Comparison of ENCODE assay signal across 1 cellular context in the genomic region with DNA sequence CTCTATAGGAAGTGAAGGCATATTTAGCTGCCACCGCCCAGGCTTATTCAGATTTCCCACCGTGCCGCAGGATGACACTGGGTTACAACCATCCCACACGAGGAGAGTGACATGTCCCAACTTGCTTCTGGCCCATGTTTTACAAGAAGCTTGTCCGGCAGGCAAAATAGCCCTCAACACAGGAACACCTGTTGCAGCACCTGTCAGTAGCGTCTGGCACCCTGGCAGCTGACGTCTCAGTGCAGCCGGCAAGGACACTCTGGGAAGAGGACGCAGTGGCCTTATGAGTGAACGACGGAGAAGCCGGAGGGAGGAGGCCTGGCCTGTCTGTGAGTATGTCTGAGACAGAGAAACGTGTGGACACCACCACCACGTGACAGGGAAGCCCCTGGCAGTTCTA.
TF ChIP-seq lines count a peak whose summit lies in the region.

No MANE protein-coding gene starts in this region.

TF ChIP-seq in K562, 482 proteins besides CTCF, POLR2A, EP300 and RAD21 (continued from another document):
- TF ChIP-seq, protein P1, sequence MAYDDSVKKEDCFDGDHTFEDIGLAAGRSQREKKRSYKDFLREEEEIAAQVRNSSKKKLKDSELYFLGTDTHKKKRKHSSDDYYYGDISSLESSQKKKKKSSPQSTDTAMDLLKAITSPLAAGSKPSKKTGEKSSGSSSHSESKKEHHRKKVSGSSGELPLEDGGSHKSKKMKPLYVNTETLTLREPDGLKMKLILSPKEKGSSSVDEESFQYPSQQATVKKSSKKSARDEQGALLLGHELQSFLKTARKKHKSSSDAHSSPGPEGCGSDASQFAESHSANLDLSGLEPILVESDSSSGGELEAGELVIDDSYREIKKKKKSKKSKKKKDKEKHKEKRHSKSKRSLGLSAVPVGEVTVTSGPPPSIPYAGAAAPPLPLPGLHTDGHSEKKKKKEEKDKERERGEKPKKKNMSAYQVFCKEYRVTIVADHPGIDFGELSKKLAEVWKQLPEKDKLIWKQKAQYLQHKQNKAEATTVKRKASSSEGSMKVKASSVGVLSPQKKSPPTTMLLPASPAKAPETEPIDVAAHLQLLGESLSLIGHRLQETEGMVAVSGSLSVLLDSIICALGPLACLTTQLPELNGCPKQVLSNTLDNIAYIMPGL (CRISPR knock-in tag; IDR thresholded peaks at IDR 0.05), result no peak
- no peak for TF ChIP-seq ETV6 (IDR thresholded peaks at IDR 0.05; ENCODE audit: borderline replicate concordance in 1 of 2, low read depth in 2 of 2, low read length in 1 of 2)
- TF ChIP-seq ETV6 (CRISPR knock-in tag; IDR thresholded peaks at IDR 0.05; ENCODE audit: borderline replicate concordance), result no peak
- TF ChIP-seq IFI16 (CRISPR knock-in tag; IDR thresholded peaks at IDR 0.05), result no peak
TF ChIP-seq in K562: peak in this region for 1.
